In genomic region chr14:23645812-23646647, GRCh38 we compare ENCODE assay signal across 20 cellular contexts. TPM values are rescaled to one million over a fixed set of nuclear protein-coding genes. Genes with fewer than 3 reads are reported as not detected.
A peak's percentile ranks its signal among the peaks of the same experiment; 100 is the strongest.
DNase-seq lines count a peak whose midpoint lies in the region; ATAC-seq and TF ChIP-seq lines count a peak whose summit lies in the region.
"Had no signal": no experiment of that assay in that cellular context is flagged by ENCODE, and none has a peak within 500 bp of the region (broad histone marks: within the 10 kb centered on the region; RNA-seq: fewer than 3 reads in every experiment).

No MANE protein-coding gene starts in this region.

- H3K9me3 ChIP-seq in PC-9 (ENCODE audit: insufficient read depth, low read depth) (no peaks in the 10 kb centered on the region), neuronal stem cell (replicated peaks in 1 of 2; ENCODE audit: control insufficient read depth in 2 of 2, insufficient read depth in 1 of 2, low read depth in 1 of 2, low read length in 2 of 2) (no peaks in the 10 kb centered on the region)
- H3K9me3 ChIP-seq: SJCRH30 had no signal

- H3K4me3 Mint-ChIP-seq in activated CD8-positive, alpha-beta memory T cell treated with anti-CD3 and anti-CD28 coated beads, Interleukin-2, amount 10 ng/mL, durations not matched to agents 7 days and 5 days, result no peak overlapping the region
- H3K4me3 Mint-ChIP-seq in activated CD4-positive, alpha-beta memory T cell treated with anti-CD3 and anti-CD28 coated beads for 36 hours, result no peak overlapping the region
- H3K4me3 Mint-ChIP-seq: H9, HFFc6 had no signal

- no peak overlapping the region for H3K9ac ChIP-seq in neuronal stem cell (ENCODE audit: low read depth, low read length, poor library complexity)

- peaks cover 49% of the 10 kb centered on the region; the same call in 1 of the 2 replicates for H3F3A ChIP-seq in PC-9 (ENCODE audit: insufficient read depth, low read depth)

- H3K36me3 ChIP-seq in PC-9 (ENCODE audit: low read depth) (no peaks in the 10 kb centered on the region; the same call in 1 of the 2 replicates), neuronal stem cell (replicated peaks in 1 of 2; ENCODE audit: control insufficient read depth in 2 of 2, insufficient read depth in 2 of 2, low read length in 2 of 2) (no peaks in the 10 kb centered on the region)
- H3K36me3 ChIP-seq: SJCRH30 had no signal

- H3K4me1 ChIP-seq in PC-9 (replicated peaks; ENCODE audit: insufficient read depth), result peaks cover 63% of the 10 kb centered on the region
- no peaks in the 10 kb centered on the region for H3K4me1 ChIP-seq in neuronal stem cell (ENCODE audit: control insufficient read depth in 2 of 2, insufficient read depth in 1 of 2, low read depth in 1 of 2, low read length in 2 of 2)
- H3K4me1 ChIP-seq: SJCRH30 had no signal

- H3K36me3 Mint-ChIP-seq in activated CD8-positive, alpha-beta memory T cell treated with anti-CD3 and anti-CD28 coated beads, Interleukin-2, amount 10 ng/mL, durations not matched to agents 7 days and 5 days, result peaks cover 1% of the 10 kb centered on the region
- H3K36me3 Mint-ChIP-seq in activated CD4-positive, alpha-beta memory T cell treated with anti-CD3 and anti-CD28 coated beads for 36 hours, result no peaks in the 10 kb centered on the region

- peak; percentile 61 for DNase-seq in activated CD8-positive, alpha-beta memory T cell treated with anti-CD3 and anti-CD28 coated beads, Interleukin-2, amount 10 ng/mL, durations not matched to agents 7 days and 5 days
- no peak for DNase-seq in activated CD8-positive, alpha-beta memory T cell treated with anti-CD3 and anti-CD28 coated beads for 24 hours
- DNase-seq in PC-9 (no peak), neuronal stem cell (ENCODE audit: low spot score) (no peak), GM10248 (ENCODE audit: extremely low spot score) (no peak), DMS114 treated with DMSO at 0.1 percent for 48 hours (lab: John Stamatoyannopoulos, UW; ENCODE audit: unreplicated experiment) (no peak), NCI-H82 treated with DMSO at 0.1 percent for 48 hours (lab: John Stamatoyannopoulos, UW; ENCODE audit: unreplicated experiment) (no peak)
- peak; percentile 13 for DNase-seq in activated CD4-positive, alpha-beta memory T cell treated with anti-CD3 and anti-CD28 coated beads for 36 hours
- DNase-seq: EL, H9, HFFc6, KBM-7, MM.1S, NCI-H1105, NCI-H2029 treated with DMSO at 0.1 percent for 48 hours, NCI-H345, NCI-H524, NCI-H774, SJCRH30 had no signal

- H3K18ac ChIP-seq in neuronal stem cell (ENCODE audit: low read length), result no peak overlapping the region

- H3K14ac ChIP-seq in neuronal stem cell (ENCODE audit: low read length), result no peak overlapping the region

- H3K23ac ChIP-seq in neuronal stem cell (ENCODE audit: low read depth, low read length, poor library complexity), result peak overlapping the region; percentile 39

- H3K27me3 Mint-ChIP-seq in activated CD8-positive, alpha-beta memory T cell treated with anti-CD3 and anti-CD28 coated beads, Interleukin-2, amount 10 ng/mL, durations not matched to agents 7 days and 5 days, result no peaks in the 10 kb centered on the region
- no peaks in the 10 kb centered on the region for H3K27me3 Mint-ChIP-seq in activated CD4-positive, alpha-beta memory T cell treated with anti-CD3 and anti-CD28 coated beads for 36 hours

- no peaks in the 10 kb centered on the region for H3K79me1 ChIP-seq in neuronal stem cell (ENCODE audit: low read depth, low read length)

- POLR2A ChIA-PET in PC-9 (lab: Charles Lee; ENCODE audit: unreplicated experiment) (no interaction called here), GM10248 (lab: Yijun Ruan, JAX) (no interaction called here)
- POLR2A ChIA-PET in activated CD4-positive, alpha-beta memory T cell treated with anti-CD3 and anti-CD28 coated beads for 36 hours (lab: Charles Lee), result no interaction called here

- no peaks in the 10 kb centered on the region for H4K20me1 ChIP-seq in PC-9 (ENCODE audit: insufficient read depth)

- H2AK5ac ChIP-seq in neuronal stem cell (ENCODE audit: low read depth, low read length), result no peak overlapping the region

- H2BK120ac ChIP-seq in neuronal stem cell (ENCODE audit: low read depth, low read length), result no peak overlapping the region

- H2AFZ ChIP-seq in PC-9, result no peak overlapping the region
- no peak overlapping the region for H2AFZ ChIP-seq in neuronal stem cell (ENCODE audit: low read length)

- peaks cover 20% of the 10 kb centered on the region for H3K79me2 ChIP-seq in PC-9 (ENCODE audit: low read depth)

- no peak for TF ChIP-seq CTCF in PC-9 (conservative IDR thresholded peaks at IDR 0.05)
- no peak for TF ChIP-seq CTCF in GM10248 (IDR thresholded peaks at IDR 0.05; ENCODE audit: control extremely low read depth, extremely low read depth, low read depth, missing control alignments)

- H3K9me3 Mint-ChIP-seq in activated CD8-positive, alpha-beta memory T cell treated with anti-CD3 and anti-CD28 coated beads, Interleukin-2, amount 10 ng/mL, durations not matched to agents 7 days and 5 days (ENCODE audit: low read depth), result no peaks in the 10 kb centered on the region
- no peaks in the 10 kb centered on the region for H3K9me3 Mint-ChIP-seq in activated CD4-positive, alpha-beta memory T cell treated with anti-CD3 and anti-CD28 coated beads for 36 hours
- H3K9me3 Mint-ChIP-seq: HFFc6 had no signal

- H3K9me2 ChIP-seq in PC-9 (ENCODE audit: insufficient read depth), result no peaks in the 10 kb centered on the region

- no peak overlapping the region for H4K8ac ChIP-seq in neuronal stem cell (ENCODE audit: low read depth, low read length)

- H2BK12ac ChIP-seq in neuronal stem cell (ENCODE audit: low read length), result no peak overlapping the region

- H3K27me3 ChIP-seq in PC-9 (ENCODE audit: insufficient read depth, low read depth), result no peaks in the 10 kb centered on the region
- peaks cover 0 to 34% (median 0%) of the 10 kb centered on the region in 3 experiments for H3K27me3 ChIP-seq in neuronal stem cell (ENCODE audit: control insufficient read depth in 3 of 3, insufficient read depth in 3 of 3, low read depth in 1 of 3, low read length in 3 of 3)

- ATAC-seq in activated CD8-positive, alpha-beta memory T cell treated with anti-CD3 and anti-CD28 coated beads, Interleukin-2, amount 10 ng/mL, durations not matched to agents 7 days and 5 days, result peak; percentile 86

- H4K91ac ChIP-seq in neuronal stem cell (ENCODE audit: low read depth, low read length, poor library complexity), result no peak overlapping the region

- no TSS peak for BruUV-seq in PC-9 (replicated peaks; lab: Mats Ljungman, UMichigan)

- H2BK15ac ChIP-seq in neuronal stem cell (ENCODE audit: low read length), result no peak overlapping the region

- CTCF ChIA-PET in activated CD8-positive, alpha-beta memory T cell treated with anti-CD3 and anti-CD28 coated beads, Interleukin-2, amount 10 ng/mL, durations not matched to agents 7 days and 5 days (lab: Charles Lee), result interaction anchor here (0.6 to 4.8 kb wide), 7 partner anchors 10 to 265 kb away, joined by 3 to 23 read pairs (median 4); partner anchors contain the start of gene DHRS2
- CTCF ChIA-PET in PC-9 (lab: Charles Lee), result no interaction called here
- CTCF ChIA-PET in activated CD4-positive, alpha-beta memory T cell treated with anti-CD3 and anti-CD28 coated beads for 36 hours (lab: Charles Lee), result interaction anchor here (2.6 kb wide), 1 partner anchor 14 kb away, joined by 13 read pairs; no protein-coding TSS in a partner anchor
- CTCF ChIA-PET in GM10248 (lab: Yijun Ruan, JAX), result interaction anchor here (1.2 to 3.5 kb wide), 7 partner anchors 9 to 285 kb away, joined by 3 to 38 read pairs (median 4); partner anchors contain the start of gene DHRS2

- H2BK5ac ChIP-seq in neuronal stem cell (ENCODE audit: low read length), result no peak overlapping the region

- no peak overlapping the region for H3K4ac ChIP-seq in neuronal stem cell (ENCODE audit: low read length)

- WGBS in neuronal stem cell (ENCODE audit: extremely low coverage in 2 of 2, insufficient read length in 2 of 2, insufficient replicate concordance in 1 of 2), 2 donors, result no CpG with 5 or more reads among the region's 9 CpGs

- peak overlapping the region; percentile 66 for H3K27ac Mint-ChIP-seq in activated CD8-positive, alpha-beta memory T cell treated with anti-CD3 and anti-CD28 coated beads, Interleukin-2, amount 10 ng/mL, durations not matched to agents 7 days and 5 days
- H3K27ac Mint-ChIP-seq in activated CD4-positive, alpha-beta memory T cell treated with anti-CD3 and anti-CD28 coated beads for 36 hours, result no peak overlapping the region
- H3K27ac Mint-ChIP-seq: H9, HFFc6 had no signal

- intact Hi-C loops in PC-9 (cut with micrococcal nuclease; ENCODE audit: unreplicated experiment), result no loop called here
- intact Hi-C loops in activated CD4-positive, alpha-beta memory T cell treated with anti-CD3 and anti-CD28 coated beads for 36 hours (cut with micrococcal nuclease), result no loop called here

- H3K27ac ChIP-seq in PC-9 (peak overlapping the region; percentile 81), neuronal stem cell (replicated peaks; ENCODE audit: low read length) (no peak overlapping the region)
- H3K27ac ChIP-seq: C4-2B, SJCRH30 had no signal

- no peak overlapping the region for H3K4me3 ChIP-seq in PC-9
- H3K4me3 ChIP-seq in neuronal stem cell (ENCODE audit: low read length in 2 of 2), result no peak overlapping the region
- H3K4me3 ChIP-seq: SJCRH30 had no signal

- H3K4me2 ChIP-seq in PC-9 (0 out of 2 replicates have a peak overlapping the region, but pooled peaks have one; percentile 65), neuronal stem cell (ENCODE audit: insufficient read depth, low read length, poor library complexity, severe bottlenecking) (no peak overlapping the region)

- H3K4me1 Mint-ChIP-seq in activated CD8-positive, alpha-beta memory T cell treated with anti-CD3 and anti-CD28 coated beads, Interleukin-2, amount 10 ng/mL, durations not matched to agents 7 days and 5 days, result peaks cover 41% of the 10 kb centered on the region
- no peaks in the 10 kb centered on the region for H3K4me1 Mint-ChIP-seq in activated CD4-positive, alpha-beta memory T cell treated with anti-CD3 and anti-CD28 coated beads for 36 hours (ENCODE audit: low read depth)
- H3K4me1 Mint-ChIP-seq: H9 had no signal

RNA-seq across cellular contexts. Expression of gene DHRS2, which starts 9.9 kb away (rescaled TPM):
- total RNA-seq in activated CD8-positive, alpha-beta memory T cell treated with anti-CD3 and anti-CD28 coated beads, Interleukin-2, amount 10 ng/mL, durations not matched to agents 7 days and 5 days, result 1 to 10 TPM; 1.1 to 2.7 TPM
- 0.55 and 1.3 TPM in 2 replicates for total RNA-seq in PC-9 (2021)
- total RNA-seq in activated CD4-positive, alpha-beta memory T cell treated with anti-CD3 and anti-CD28 coated beads for 36 hours, result 1 to 10 TPM; 2.5 to 2.6 TPM
- polyA plus RNA-seq in neuronal stem cell (2013, experiment 1 of 2), result 0.13 TPM
- polyA plus RNA-seq in neuronal stem cell (2013, experiment 2 of 2), result 0.19 TPM

Comparison
In these comparisons a context has a peak if more than half of its experiments do, and no peak if none do; other contexts are left out.
1. DNase-seq: peak in activated CD8-positive, alpha-beta memory T cell treated with anti-CD3 and anti-CD28 coated beads, Interleukin-2, amount 10 ng/mL, durations not matched to agents 7 days and 5 days (single experiment) and activated CD4-positive, alpha-beta memory T cell treated with anti-CD3 and anti-CD28 coated beads for 36 hours (single experiment); none in activated CD8-positive, alpha-beta memory T cell treated with anti-CD3 and anti-CD28 coated beads for 24 hours (single experiment), PC-9 (0 of 2), neuronal stem cell (single experiment), GM10248 (single experiment), DMS114 treated with DMSO at 0.1 percent for 48 hours (single experiment) and NCI-H82 treated with DMSO at 0.1 percent for 48 hours (single experiment).